10 cellular contexts compared by ENCODE assay signal in the genomic region with DNA sequence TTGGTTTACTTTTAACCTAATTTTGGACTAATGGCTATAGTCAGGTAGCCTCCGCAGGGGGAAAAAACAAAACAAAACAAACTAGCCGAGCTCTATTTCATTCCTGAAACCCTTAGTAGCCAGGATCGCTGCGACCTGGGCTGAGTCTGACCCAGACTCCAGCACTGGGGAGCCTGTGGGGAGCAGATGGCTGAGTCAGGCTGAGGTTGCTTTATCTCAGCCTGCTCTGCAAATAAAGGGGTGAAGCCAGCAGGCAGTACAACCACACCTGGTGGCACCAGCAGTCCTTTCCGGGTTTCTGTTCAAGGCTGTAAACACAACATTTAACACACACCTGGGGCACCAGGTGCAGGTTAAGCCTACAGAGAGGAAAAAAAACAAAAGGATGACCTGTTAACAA. TPM values are rescaled to one million over a fixed set of nuclear protein-coding genes. Genes with fewer than 3 reads are reported as not detected.
DNase-seq lines count a peak whose midpoint lies in the region; ATAC-seq and TF ChIP-seq lines count a peak whose summit lies in the region.
"Had no signal": no experiment of that assay in that cellular context is flagged by ENCODE, and none has a peak within 500 bp of the region (broad histone marks: within the 10 kb centered on the region; RNA-seq: fewer than 3 reads in every experiment).

No MANE protein-coding gene starts in this region.

- CTCF ChIA-PET in PC-9 (lab: Charles Lee): interaction anchor here (1.1 to 1.2 kb wide), 2 partner anchors 27 to 52 kb away, joined by 4 to 7 read pairs; a partner anchor contains a TSS

- BruUV-seq in PC-9 (replicated peaks; lab: Mats Ljungman, UMichigan): no TSS peak

- peaks cover 84% of the 10 kb centered on the region for H3F3A ChIP-seq in PC-9 (ENCODE audit: insufficient read depth, low read depth)

- H2AFZ ChIP-seq in PC-9: no peak overlapping the region

- POLR2A ChIA-PET in PC-9 (lab: Charles Lee; ENCODE audit: unreplicated experiment): interaction anchor here (0.7 to 1.1 kb wide), 3 partner anchors 26 to 219 kb away, joined by 3 to 7 read pairs (median 4); a partner anchor contains a TSS

- ATAC-seq in HG02981 (IDR thresholded peaks at IDR 0.05; ENCODE audit: unreplicated experiment): no peak
- no peak for ATAC-seq in stimulated activated memory B cell treated with anti-CD40 and anti-IgM and Interleukin-4, amounts not matched to agents 10 μg/mL and 1 μg/mL and 100 μg/mL, for 72 hours

- no peaks in the 10 kb centered on the region for H4K20me1 ChIP-seq in PC-9 (ENCODE audit: insufficient read depth)

- H3K9ac ChIP-seq in stomach smooth muscle (ENCODE audit: low read length in 2 of 2): peak overlapping the region in 1 of 2 donors; percentile 3

- peak; percentile 45 for DNase-seq in NCI-H128 (lab: John Stamatoyannopoulos, UW; ENCODE audit: unreplicated experiment)
- DNase-seq in PC-9: peak; percentile 80 to 93
- peak; percentile 24 for DNase-seq in glutamatergic neuron
- no peak for DNase-seq in KG1 (lab: John Stamatoyannopoulos, UW)
- DNase-seq in posterior vena cava (ENCODE audit: low spot score): no peak
- DNase-seq: activated T-cell treated with anti-CD3 and anti-CD28 coated beads for 4 hours, GF-D8 had no signal

- H3K9me3 ChIP-seq in PC-9 (ENCODE audit: insufficient read depth, low read depth): no peaks in the 10 kb centered on the region
- H3K9me3 ChIP-seq in stomach smooth muscle (ENCODE audit: control insufficient read depth in 2 of 2, low read length in 2 of 2): no peaks in the 10 kb centered on the region

- peaks cover 5% of the 10 kb centered on the region for H3K36me3 Mint-ChIP-seq in glutamatergic neuron (ENCODE audit: unreplicated experiment)
- peaks cover 41% of the 10 kb centered on the region for H3K36me3 Mint-ChIP-seq in stimulated activated memory B cell treated with anti-CD40 and anti-IgM and Interleukin-4, amounts not matched to agents 10 μg/mL and 1 μg/mL and 100 μg/mL, for 72 hours

- H3K27me3 ChIP-seq in PC-9 (ENCODE audit: insufficient read depth, low read depth) (no peaks in the 10 kb centered on the region), stomach smooth muscle (ENCODE audit: control insufficient read depth in 1 of 2, insufficient read depth in 2 of 2, low read length in 2 of 2) (no peaks in the 10 kb centered on the region)

- H3K4me1 ChIP-seq in PC-9 (replicated peaks; ENCODE audit: insufficient read depth) (peaks cover 100% of the 10 kb centered on the region), stomach smooth muscle (ENCODE audit: control insufficient read depth, insufficient read depth, low read length) (peaks cover 40% of the 10 kb centered on the region)

- H3K27ac Mint-ChIP-seq in glutamatergic neuron (ENCODE audit: unreplicated experiment): peak overlapping the region; percentile 74
- no peak overlapping the region for H3K27ac Mint-ChIP-seq in stimulated activated memory B cell treated with anti-CD40 and anti-IgM and Interleukin-4, amounts not matched to agents 10 μg/mL and 1 μg/mL and 100 μg/mL, for 72 hours

- peak overlapping the region; percentile 7 for H3K4me3 Mint-ChIP-seq in glutamatergic neuron (ENCODE audit: unreplicated experiment)
- H3K4me3 Mint-ChIP-seq in stimulated activated memory B cell treated with anti-CD40 and anti-IgM and Interleukin-4, amounts not matched to agents 10 μg/mL and 1 μg/mL and 100 μg/mL, for 72 hours: no peak overlapping the region

- H3K27ac ChIP-seq in PC-9: peak overlapping the region; percentile 97
- peak overlapping the region; percentile 53 for H3K27ac ChIP-seq in stomach smooth muscle (ENCODE audit: low read length)

- peaks cover 20% of the 10 kb centered on the region for H3K36me3 ChIP-seq in PC-9 (ENCODE audit: low read depth)
- H3K36me3 ChIP-seq in stomach smooth muscle (ENCODE audit: control insufficient read depth in 2 of 2, insufficient read depth in 2 of 2, low read length in 2 of 2): peaks cover 11 to 15% of the 10 kb centered on the region in 2 donors

- peak overlapping the region; percentile 72 for H3K4me2 ChIP-seq in PC-9

- H3K4me3 ChIP-seq in PC-9 (peak overlapping the region; percentile 40; the same call in 1 of the 2 replicates), stomach smooth muscle (ENCODE audit: low read length in 2 of 2) (no peak overlapping the region)

- H3K27me3 Mint-ChIP-seq in glutamatergic neuron (ENCODE audit: unreplicated experiment): peaks cover 3% of the 10 kb centered on the region
- H3K27me3 Mint-ChIP-seq in stimulated activated memory B cell treated with anti-CD40 and anti-IgM and Interleukin-4, amounts not matched to agents 10 μg/mL and 1 μg/mL and 100 μg/mL, for 72 hours: no peaks in the 10 kb centered on the region

- no peaks in the 10 kb centered on the region for H3K9me3 Mint-ChIP-seq in glutamatergic neuron (ENCODE audit: unreplicated experiment)
- H3K9me3 Mint-ChIP-seq in stimulated activated memory B cell treated with anti-CD40 and anti-IgM and Interleukin-4, amounts not matched to agents 10 μg/mL and 1 μg/mL and 100 μg/mL, for 72 hours: no peaks in the 10 kb centered on the region

- no peaks in the 10 kb centered on the region for H3K9me2 ChIP-seq in PC-9 (ENCODE audit: insufficient read depth)

- intact Hi-C loops in PC-9 (cut with micrococcal nuclease; ENCODE audit: unreplicated experiment) (loop anchor here (1.0 to 2.0 kb wide), 2 partner anchors 10 to 27 kb away; a partner anchor contains a TSS), posterior vena cava (cut with DNase I) (no loop called here)

- no peak for TF ChIP-seq CTCF in PC-9 (conservative IDR thresholded peaks at IDR 0.05)
- no peak for TF ChIP-seq CTCF in glutamatergic neuron (IDR thresholded peaks at IDR 0.05; ENCODE audit: partially characterized antibody, unreplicated experiment)

- H3K79me2 ChIP-seq in PC-9 (ENCODE audit: low read depth): peaks cover 49% of the 10 kb centered on the region

- H3K4me1 Mint-ChIP-seq in glutamatergic neuron (ENCODE audit: low read depth, unreplicated experiment): peaks cover 37% of the 10 kb centered on the region
- H3K4me1 Mint-ChIP-seq in stimulated activated memory B cell treated with anti-CD40 and anti-IgM and Interleukin-4, amounts not matched to agents 10 μg/mL and 1 μg/mL and 100 μg/mL, for 72 hours: no peaks in the 10 kb centered on the region

RNA-seq across cellular contexts. Expression of a gene that starts 27.3 kb away (rescaled TPM):
- 86.8 and 148 TPM in 2 replicates for total RNA-seq in PC-9 (2021)
- total RNA-seq in glutamatergic neuron (ENCODE audit: unreplicated experiment): 101 TPM
- 100 to 1,000 TPM in 1 of 2 donors, 10 to 100 TPM in 1; 88.7 to 142 TPM for total RNA-seq in posterior vena cava

Comparison
In these comparisons a context has a peak if more than half of its experiments do, and no peak if none do; other contexts are left out.
1. DNase-seq: peak in NCI-H128 (single experiment), PC-9 (2 of 2) and glutamatergic neuron (single experiment); none in KG1 (single experiment) and posterior vena cava (single experiment).